Comparison of ENCODE assay signal across 8 cellular contexts in the genomic region with DNA sequence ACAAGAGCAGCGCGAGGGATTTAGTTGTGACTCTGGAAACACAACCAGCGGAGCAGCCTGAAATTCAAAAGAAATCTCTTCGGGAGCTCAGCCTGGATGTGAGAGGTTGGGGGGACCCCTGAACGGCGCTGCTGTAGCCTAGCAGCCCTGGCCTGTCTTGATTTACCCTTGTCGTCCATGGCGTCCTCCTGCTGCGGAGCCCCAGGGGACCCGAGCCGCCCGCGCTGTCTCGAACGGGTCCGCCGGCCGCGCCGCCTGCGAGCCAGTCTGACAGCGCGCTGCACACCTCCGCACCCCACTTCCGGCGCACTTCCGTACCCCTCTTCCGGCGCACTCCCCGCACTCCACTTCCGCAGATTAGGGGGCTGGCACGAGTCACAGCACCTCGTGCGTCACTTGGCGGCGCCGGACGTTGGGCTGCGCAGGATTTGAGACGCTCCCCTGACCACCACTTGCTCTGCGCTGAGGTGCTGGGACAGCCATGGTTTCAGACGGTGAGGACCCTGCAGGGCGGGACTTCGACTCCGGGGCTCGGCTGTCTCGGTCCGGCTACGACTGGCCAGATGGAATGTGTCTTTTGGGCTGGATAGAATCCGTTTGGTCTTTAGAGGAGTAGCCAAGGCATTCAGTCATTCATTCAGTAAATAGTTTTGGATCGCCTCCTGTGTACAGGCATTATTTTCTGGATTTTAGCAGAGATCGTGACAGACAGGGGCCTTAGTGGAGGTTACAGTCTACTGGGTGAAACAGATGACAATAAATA. TPM values are rescaled to one million over a fixed set of nuclear protein-coding genes. Genes with fewer than 3 reads are reported as not detected.
DNase-seq lines count a peak whose midpoint lies in the region; ATAC-seq and TF ChIP-seq lines count a peak whose summit lies in the region.

TSS of gene EIF2B1 (minus strand) at position 308 of the 763 bp plus-strand sequence. CDS start at position 179, 129 bp downstream.
TSS of gene GTF2H3 (plus strand) at position 451 of the 763 bp plus-strand sequence. CDS start at position 482, 31 bp downstream.

- CTCF ChIA-PET in PC-3 (lab: Charles Lee), result no interaction called here

- ATAC-seq in GM21576 (IDR thresholded peaks at IDR 0.05; ENCODE audit: unreplicated experiment), result peak; percentile 90
- ATAC-seq in PC-3, result peak; percentile 98

- TF ChIP-seq EP300 in Ishikawa (IDR thresholded peaks at IDR 0.05; ENCODE audit: borderline replicate concordance), result no peak; the same call in 1 of the 2 replicates

- H3K79me2 ChIP-seq in PC-3 (ENCODE audit: low read length), result peaks cover 43% of the 10 kb centered on the region

- H3K4me2 ChIP-seq in PC-3 (ENCODE audit: low read length), result peak within 1 kb of the TSS; percentile 84

- H3K4me3 ChIP-seq in PC-3 (ENCODE audit: low read length), result peak within 1 kb of the TSS; percentile 94

- H4K20me1 ChIP-seq in PC-3 (ENCODE audit: low read length), result no peaks in the 10 kb centered on the region

- intact Hi-C loops in PC-3 (cut with micrococcal nuclease), result loop anchor here (1.0 kb wide), 1 partner anchor 49 kb away; the partner anchor contains the start of gene TMED2

- DNase-seq in DMS114 treated with DMSO at 0.1 percent for 48 hours (lab: John Stamatoyannopoulos, UW; ENCODE audit: unreplicated experiment), result peak; percentile 97
- peak; percentile 96 for DNase-seq in PC-3
- peak; percentile 96 for DNase-seq in activated T-cell treated with anti-CD3 and anti-CD28 coated beads for 48 hours (ENCODE audit: low read depth)
- peak; percentile 81 for DNase-seq in epithelial cell of prostate (ENCODE audit: low read depth, low spot score)
- DNase-seq in mucosa of gallbladder (ENCODE audit: low spot score), result peak; percentile 97
- peak; percentile 91 to 96 for DNase-seq in stimulated activated CD8-positive, alpha-beta memory T cell treated with anti-CD3 and anti-CD28 coated beads, Interleukin-4, amount 100 ng/mL, for 4 hours (ENCODE audit: low read depth in 2 of 2, low spot score in 1 of 2)

- no peaks in the 10 kb centered on the region for H3K9me2 ChIP-seq in PC-3 (replicated peaks; ENCODE audit: low read length)

- H3K4me1 ChIP-seq in PC-3 (ENCODE audit: insufficient read depth, low read length), result peaks cover 12% of the 10 kb centered on the region

- POLR2A ChIA-PET in PC-3 (lab: Charles Lee; ENCODE audit: unreplicated experiment), result interaction anchor here (0.6 kb wide), 1 partner anchor 28 kb away, joined by 3 read pairs; no protein-coding TSS in a partner anchor

- H3K27ac ChIP-seq in PC-3 (ENCODE audit: low read length), result peak within 1 kb of the TSS; percentile 64
- H3K27ac ChIP-seq in epithelial cell of prostate, result peak within 1 kb of the TSS; percentile 56

- no peaks in the 10 kb centered on the region for H3K27me3 ChIP-seq in PC-3 (ENCODE audit: low read length)

- H2AFZ ChIP-seq in PC-3 (ENCODE audit: low read length), result peak within 1 kb of the TSS; percentile 74

- H3F3A ChIP-seq in PC-3 (ENCODE audit: low read length, unreplicated experiment), result no peaks in the 10 kb centered on the region

- H3K9ac ChIP-seq in PC-3 (ENCODE audit: low read length), result peak within 1 kb of the TSS; percentile 100

- H3K9me3 ChIP-seq in PC-3 (ENCODE audit: low read length), result no peaks in the 10 kb centered on the region

- peaks cover 20% of the 10 kb centered on the region for H3K36me3 ChIP-seq in PC-3 (ENCODE audit: low read depth, low read length)

- TF ChIP-seq RAD21 in Ishikawa (IDR thresholded peaks at IDR 0.05; ENCODE audit: low read depth), result no peak

- BruUV-seq in PC-3 (replicated peaks; lab: Mats Ljungman, UMichigan), result no TSS peak

- TF ChIP-seq CTCF in PC-3 (conservative IDR thresholded peaks at IDR 0.05; ENCODE audit: low read depth, low read length), result no peak

TF ChIP-seq in Ishikawa, 13 proteins besides CTCF, POLR2A, EP300 and RAD21:
- TF ChIP-seq YY1 (IDR thresholded peaks at IDR 0.05; ENCODE audit: low read depth) (peak; percentile 89), CREB1 (IDR thresholded peaks at IDR 0.05; ENCODE audit: low read depth) (peak; percentile 100), EGR1 (IDR thresholded peaks at IDR 0.05) (peak; percentile 53), CEBPB (IDR thresholded peaks at IDR 0.05) (no peak), ZBTB7A (IDR thresholded peaks at IDR 0.05; ENCODE audit: low read depth) (0 out of 2 replicates have a peak, but pooled peaks have one; percentile 58), TAF1 (IDR thresholded peaks at IDR 0.05; ENCODE audit: low read depth) (peak; percentile 97), MAX (IDR thresholded peaks at IDR 0.05) (peak; percentile 97), TCF12 (IDR thresholded peaks at IDR 0.05; ENCODE audit: low read depth) (peak; percentile 65; the same call in 1 of the 2 replicates), FOXM1 (IDR thresholded peaks at IDR 0.05; ENCODE audit: borderline replicate concordance, low read depth) (0 out of 2 replicates have a peak, but pooled peaks have one; percentile 34), TEAD4 (IDR thresholded peaks at IDR 0.05) (peak; percentile 13; the same call in 1 of the 2 replicates), NFIC (IDR thresholded peaks at IDR 0.05) (peak; percentile 56; the same call in 1 of the 2 replicates)
- TF ChIP-seq, protein P1, sequence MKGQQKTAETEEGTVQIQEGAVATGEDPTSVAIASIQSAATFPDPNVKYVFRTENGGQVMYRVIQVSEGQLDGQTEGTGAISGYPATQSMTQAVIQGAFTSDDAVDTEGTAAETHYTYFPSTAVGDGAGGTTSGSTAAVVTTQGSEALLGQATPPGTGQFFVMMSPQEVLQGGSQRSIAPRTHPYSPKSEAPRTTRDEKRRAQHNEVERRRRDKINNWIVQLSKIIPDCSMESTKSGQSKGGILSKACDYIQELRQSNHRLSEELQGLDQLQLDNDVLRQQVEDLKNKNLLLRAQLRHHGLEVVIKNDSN (IDR thresholded peaks at IDR 0.05), result peak; percentile 61
- TF ChIP-seq, protein P2, sequence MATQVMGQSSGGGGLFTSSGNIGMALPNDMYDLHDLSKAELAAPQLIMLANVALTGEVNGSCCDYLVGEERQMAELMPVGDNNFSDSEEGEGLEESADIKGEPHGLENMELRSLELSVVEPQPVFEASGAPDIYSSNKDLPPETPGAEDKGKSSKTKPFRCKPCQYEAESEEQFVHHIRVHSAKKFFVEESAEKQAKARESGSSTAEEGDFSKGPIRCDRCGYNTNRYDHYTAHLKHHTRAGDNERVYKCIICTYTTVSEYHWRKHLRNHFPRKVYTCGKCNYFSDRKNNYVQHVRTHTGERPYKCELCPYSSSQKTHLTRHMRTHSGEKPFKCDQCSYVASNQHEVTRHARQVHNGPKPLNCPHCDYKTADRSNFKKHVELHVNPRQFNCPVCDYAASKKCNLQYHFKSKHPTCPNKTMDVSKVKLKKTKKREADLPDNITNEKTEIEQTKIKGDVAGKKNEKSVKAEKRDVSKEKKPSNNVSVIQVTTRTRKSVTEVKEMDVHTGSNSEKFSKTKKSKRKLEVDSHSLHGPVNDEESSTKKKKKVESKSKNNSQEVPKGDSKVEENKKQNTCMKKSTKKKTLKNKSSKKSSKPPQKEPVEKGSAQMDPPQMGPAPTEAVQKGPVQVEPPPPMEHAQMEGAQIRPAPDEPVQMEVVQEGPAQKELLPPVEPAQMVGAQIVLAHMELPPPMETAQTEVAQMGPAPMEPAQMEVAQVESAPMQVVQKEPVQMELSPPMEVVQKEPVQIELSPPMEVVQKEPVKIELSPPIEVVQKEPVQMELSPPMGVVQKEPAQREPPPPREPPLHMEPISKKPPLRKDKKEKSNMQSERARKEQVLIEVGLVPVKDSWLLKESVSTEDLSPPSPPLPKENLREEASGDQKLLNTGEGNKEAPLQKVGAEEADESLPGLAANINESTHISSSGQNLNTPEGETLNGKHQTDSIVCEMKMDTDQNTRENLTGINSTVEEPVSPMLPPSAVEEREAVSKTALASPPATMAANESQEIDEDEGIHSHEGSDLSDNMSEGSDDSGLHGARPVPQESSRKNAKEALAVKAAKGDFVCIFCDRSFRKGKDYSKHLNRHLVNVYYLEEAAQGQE (IDR thresholded peaks at IDR 0.05; ENCODE audit: low read depth), result no peak

RNA-seq across cellular contexts. Expression of gene EIF2B1, which starts in this region (rescaled TPM):
- total RNA-seq in PC-3 (2014; rRNA removed), result 70.8 and 83.4 TPM in 2 replicates
- total RNA-seq in mucosa of gallbladder, result 41.9 TPM

RNA-seq across cellular contexts. Expression of gene GTF2H3, which starts in this region (rescaled TPM):
- total RNA-seq in PC-3 (2014; rRNA removed) (24.2 and 37.6 TPM in 2 replicates), mucosa of gallbladder (18.2 TPM)

Comparison
In these comparisons a context has a peak if more than half of its experiments do, and no peak if none do; other contexts are left out.
1. Peak in every context shown above with its lines: DNase-seq, ATAC-seq, H3K4me3 ChIP-seq and H3K27ac ChIP-seq.